Comparison of ENCODE assay signal across 16 cellular contexts in genomic region chr18:8496186-8496585, GRCh38.
DNase-seq lines count a peak whose midpoint lies in the region; ATAC-seq and TF ChIP-seq lines count a peak whose summit lies in the region.
"Had no signal": no experiment of that assay in that cellular context is flagged by ENCODE, and none has a peak within 500 bp of the region (broad histone marks: within the 10 kb centered on the region; RNA-seq: fewer than 3 reads in every experiment).

No MANE protein-coding gene starts in this region.

- POLR2A ChIA-PET in IMR-90 (lab: Charles Lee; ENCODE audit: unreplicated experiment) = no interaction called here

- H3K4ac ChIP-seq in IMR-90 (ENCODE audit: low read depth, low read length) = no peak overlapping the region

- H3K27ac ChIP-seq in IMR-90 (ENCODE audit: insufficient read depth, low read length) = no peak overlapping the region

- no peak overlapping the region for H3K27ac Mint-ChIP-seq in stimulated activated effector memory CD8-positive, alpha-beta T cell treated with anti-CD3 and anti-CD28 coated beads, Interleukin-12 subunit alpha, Interleukin-12 subunit beta, amount 100 ng/mL, for 72 hours
- H3K27ac Mint-ChIP-seq: B cell had no signal

- ATAC-seq in IMR-90 (ENCODE audit: low read depth) = peak; percentile 91
- no peak for ATAC-seq in stimulated activated effector memory CD8-positive, alpha-beta T cell treated with anti-CD3 and anti-CD28 coated beads, Interleukin-12 subunit alpha, Interleukin-12 subunit beta, amount 100 ng/mL, for 72 hours
- ATAC-seq: HepG2 had no signal

- no peaks in the 10 kb centered on the region for H3K36me3 Mint-ChIP-seq in stimulated activated effector memory CD8-positive, alpha-beta T cell treated with anti-CD3 and anti-CD28 coated beads, Interleukin-12 subunit alpha, Interleukin-12 subunit beta, amount 100 ng/mL, for 72 hours
- H3K36me3 Mint-ChIP-seq: CD4-positive, alpha-beta memory T cell had no signal

- no peak for TF ChIP-seq POLR2A in IMR-90 (IDR thresholded peaks at IDR 0.05; ENCODE audit: low read depth, low read length)

- no peaks in the 10 kb centered on the region for H3K9me1 ChIP-seq in IMR-90 (ENCODE audit: insufficient read depth, low read length)

- no peaks in the 10 kb centered on the region for H3K4me1 Mint-ChIP-seq in stimulated activated effector memory CD8-positive, alpha-beta T cell treated with anti-CD3 and anti-CD28 coated beads, Interleukin-12 subunit alpha, Interleukin-12 subunit beta, amount 100 ng/mL, for 72 hours
- H3K4me1 Mint-ChIP-seq: B cell; CD4-positive, alpha-beta memory T cell had no signal

- no peak overlapping the region for H3K14ac ChIP-seq in IMR-90 (replicated peaks; ENCODE audit: low read depth, low read length)

- no peaks in the 10 kb centered on the region for H3K9me3 Mint-ChIP-seq in stimulated activated effector memory CD8-positive, alpha-beta T cell treated with anti-CD3 and anti-CD28 coated beads, Interleukin-12 subunit alpha, Interleukin-12 subunit beta, amount 100 ng/mL, for 72 hours

- H4K8ac ChIP-seq in IMR-90 (ENCODE audit: low read depth in 2 of 2, low read length in 2 of 2) = no peak overlapping the region

- H2BK120ac ChIP-seq in IMR-90 (ENCODE audit: low read depth, low read length) = no peak overlapping the region

- H3K56ac ChIP-seq in IMR-90 (ENCODE audit: extremely low read depth, insufficient read depth, low read length) = no peak overlapping the region

- H3K79me1 ChIP-seq in IMR-90 (ENCODE audit: low read depth in 1 of 2, low read length in 2 of 2) = no peaks in the 10 kb centered on the region

- peak overlapping the region; percentile 42 for H2AK9ac ChIP-seq in IMR-90 (replicated peaks; ENCODE audit: low read depth, low read length, poor library complexity)

- H4K91ac ChIP-seq in IMR-90 (ENCODE audit: insufficient read depth, low read depth, low read length) = no peak overlapping the region

- H2BK5ac ChIP-seq in IMR-90 (ENCODE audit: low read depth, low read length, poor library complexity, severe bottlenecking) = no peak overlapping the region

- no peaks in the 10 kb centered on the region for H4K20me1 ChIP-seq in IMR-90 (ENCODE audit: insufficient read depth, low read length)

- BruUV-seq in IMR-90 (replicated peaks; lab: Mats Ljungman, UMichigan) = no TSS peak

- H3K4me2 ChIP-seq in IMR-90 (ENCODE audit: low read depth, low read length) = no peak overlapping the region

- H3K9me3 ChIP-seq in IMR-90 (ENCODE audit: control insufficient read depth, insufficient read depth, low read length) = peaks cover 2% of the 10 kb centered on the region; the same call in 1 of the 2 replicates

- no peak overlapping the region for H2AK5ac ChIP-seq in IMR-90 (ENCODE audit: low read depth, low read length)

- H2AFZ ChIP-seq in IMR-90 (replicated peaks; ENCODE audit: low read length, poor library complexity) = peak overlapping the region; percentile 21

- no peaks in the 10 kb centered on the region for H3K4me1 ChIP-seq in IMR-90 (ENCODE audit: control insufficient read depth, insufficient read depth, low read length)

- intact Hi-C loops in IMR-90 (cut with micrococcal nuclease) = no loop called here

- dilution Hi-C loops in IMR-90 (cut with HindIII; ENCODE audit: low sequenced_read_pairs, unreplicated experiment) = no loop called here

- DNase-seq in IMR-90 = peak; percentile 28
- DNase-seq in astrocyte of the cerebellum (ENCODE audit: low read depth) = peak; percentile 50
- DNase-seq in iris pigment epithelial cell (ENCODE audit: low read depth) = peak; percentile 28
- DNase-seq in smooth muscle cell of the brain vasculature (ENCODE audit: low read depth, low spot score) = peak; percentile 17
- DNase-seq in cortex of kidney (lab: John Stamatoyannopoulos, UW) = no peak
- no peak for DNase-seq in stimulated activated effector memory CD8-positive, alpha-beta T cell treated with anti-CD3 and anti-CD28 coated beads, Interleukin-12 subunit alpha, Interleukin-12 subunit beta, amount 100 ng/mL, for 72 hours (ENCODE audit: low spot score in 2 of 2)
- DNase-seq in middle frontal gyrus (ENCODE audit: extremely low spot score, low spot score) = no peak
- DNase-seq: CD4-positive, alpha-beta memory T cell; DND-41; MM.1S; NCI-H187 treated with DMSO at 0.1 percent for 48 hours; NCI-H2171; NCI-H82; SHP77 treated with DMSO at 0.1 percent for 48 hours had no signal

- H3K4me3 ChIP-seq in IMR-90 (ENCODE audit: insufficient read depth, low read depth, low read length) = no peak overlapping the region
- no peak overlapping the region for H3K4me3 ChIP-seq in astrocyte of the cerebellum (ENCODE audit: low read depth, low read length)

- WGBS in IMR-90 (ENCODE audit: extremely low coverage in 2 of 2, insufficient read length in 1 of 2), 2 experiments = no CpG with 5 or more reads among the region's 9 CpGs

- no peak overlapping the region for H4K5ac ChIP-seq in IMR-90 (ENCODE audit: low read depth, low read length)

- H3K27me3 ChIP-seq in IMR-90 (ENCODE audit: control insufficient read depth, insufficient read depth, low read length) = peaks cover 45% of the 10 kb centered on the region

- H3K9ac ChIP-seq in IMR-90 (ENCODE audit: low read depth, low read length) = no peak overlapping the region

- TF ChIP-seq CTCF in IMR-90 (conservative IDR thresholded peaks at IDR 0.05; ENCODE audit: low read depth, low read length) (no peak), astrocyte of the cerebellum (IDR thresholded peaks at IDR 0.05; ENCODE audit: low read depth, low read length, missing control alignments) (no peak)

- CTCF ChIA-PET in IMR-90 (lab: Yijun Ruan, JAX) = no interaction called here

- no peak overlapping the region for H3K23ac ChIP-seq in IMR-90 (ENCODE audit: low read depth, low read length)

- no peak overlapping the region for H3K4me3 Mint-ChIP-seq in stimulated activated effector memory CD8-positive, alpha-beta T cell treated with anti-CD3 and anti-CD28 coated beads, Interleukin-12 subunit alpha, Interleukin-12 subunit beta, amount 100 ng/mL, for 72 hours
- H3K4me3 Mint-ChIP-seq: B cell; CD4-positive, alpha-beta memory T cell had no signal

- no peaks in the 10 kb centered on the region for H3K36me3 ChIP-seq in IMR-90 (ENCODE audit: control insufficient read depth, insufficient read depth, low read length)

- no peak overlapping the region for H3K18ac ChIP-seq in IMR-90 (ENCODE audit: low read depth, low read length)

- TF ChIP-seq RAD21 in IMR-90 (IDR thresholded peaks at IDR 0.05; ENCODE audit: low read length) = no peak

- H2BK15ac ChIP-seq in IMR-90 (ENCODE audit: low read depth, low read length) = no peak overlapping the region

- H2BK20ac ChIP-seq in IMR-90 (ENCODE audit: low read depth, low read length) = no peak overlapping the region

- in situ Hi-C loops in IMR-90 (cut with MboI; ENCODE audit: low sequenced_read_pairs) = no loop called here
- in situ Hi-C loops in astrocyte of the cerebellum (cut with HindIII; ENCODE audit: low sequenced_read_pairs) = no loop called here

TF ChIP-seq in IMR-90, 13 proteins besides CTCF, POLR2A, EP300 and RAD21:
- no peak for TF ChIP-seq MXI1 (IDR thresholded peaks at IDR 0.05; ENCODE audit: borderline replicate concordance, low read depth, low read length)
- no peak for TF ChIP-seq MAFK (IDR thresholded peaks at IDR 0.05; ENCODE audit: low read depth, low read length)
- no peak for TF ChIP-seq FOS (IDR thresholded peaks at IDR 0.05; ENCODE audit: low read depth, low read length)
- TF ChIP-seq RCOR1 (IDR thresholded peaks at IDR 0.05; ENCODE audit: insufficient replicate concordance, low read length) = no peak
- no peak for TF ChIP-seq RFX5 (IDR thresholded peaks at IDR 0.05; ENCODE audit: low read depth, low read length)
- no peak for TF ChIP-seq USF2 (IDR thresholded peaks at IDR 0.05; ENCODE audit: low read depth, low read length)
- no peak for TF ChIP-seq CHD1 (IDR thresholded peaks at IDR 0.05; ENCODE audit: low read depth, low read length)
- no peak for TF ChIP-seq SMC3 (IDR thresholded peaks at IDR 0.05; ENCODE audit: low read depth, low read length)
- TF ChIP-seq NFE2L2 (IDR thresholded peaks at IDR 0.05; ENCODE audit: low read depth, low read length) = no peak
- TF ChIP-seq MAZ (IDR thresholded peaks at IDR 0.05; ENCODE audit: borderline replicate concordance, low read depth, low read length) = no peak
- TF ChIP-seq ELK1 (IDR thresholded peaks at IDR 0.05; ENCODE audit: borderline replicate concordance, low read depth, low read length) = no peak
- no peak for TF ChIP-seq CEBPB (IDR thresholded peaks at IDR 0.05; ENCODE audit: low read depth, low read length)
- TF ChIP-seq BHLHE40 (IDR thresholded peaks at IDR 0.05; ENCODE audit: low read depth, low read length) = no peak
TF ChIP-seq in IMR-90: peak in this region for 0.

Comparison
In these comparisons a context has a peak if more than half of its experiments do, and no peak if none do; other contexts are left out.
1. DNase-seq: peak in IMR-90 (single experiment), astrocyte of the cerebellum (single experiment), iris pigment epithelial cell (single experiment) and smooth muscle cell of the brain vasculature (single experiment); none in cortex of kidney (single experiment), stimulated activated effector memory CD8-positive, alpha-beta T cell treated with anti-CD3 and anti-CD28 coated beads, Interleukin-12 subunit alpha, Interleukin-12 subunit beta, amount 100 ng/mL, for 72 hours (0 of 2) and middle frontal gyrus (single experiment).